In the genomic region with DNA sequence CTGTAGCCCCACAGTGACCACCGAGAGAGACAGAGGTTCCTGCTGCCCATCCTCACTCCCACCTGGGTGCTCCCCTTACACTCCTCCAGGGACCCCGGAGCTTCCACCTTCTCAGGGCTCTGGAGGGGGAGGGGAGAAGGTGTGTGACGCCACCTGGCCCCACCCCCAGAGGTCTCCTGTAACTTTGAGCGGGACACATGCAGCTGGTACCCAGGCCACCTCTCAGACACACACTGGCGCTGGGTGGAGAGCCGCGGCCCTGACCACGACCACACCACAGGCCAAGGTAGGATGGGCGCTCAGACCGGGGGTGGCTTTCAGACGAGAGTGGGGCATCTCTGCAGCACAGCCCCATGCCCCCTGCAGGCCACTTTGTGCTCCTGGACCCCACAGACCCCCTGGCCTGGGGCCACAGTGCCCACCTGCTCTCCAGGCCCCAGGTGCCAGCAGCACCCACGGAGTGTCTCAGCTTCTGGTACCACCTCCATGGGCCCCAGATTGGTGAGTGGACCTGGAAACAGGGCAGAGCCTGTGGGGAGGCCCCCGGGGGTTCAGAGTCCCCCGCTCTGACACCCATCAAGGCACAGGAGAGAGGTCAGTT, we compare ENCODE assay signal across 20 cellular contexts. TPM values are rescaled to one million over a fixed set of nuclear protein-coding genes. Genes with fewer than 3 reads are reported as not detected.
A peak's percentile ranks its signal among the peaks of the same experiment; 100 is the strongest.
DNase-seq lines count a peak whose midpoint lies in the region; ATAC-seq, FAIRE-seq and TF ChIP-seq lines count a peak whose summit lies in the region.
"Had no signal": no experiment of that assay in that cellular context is flagged by ENCODE, and none has a peak within 500 bp of the region (broad histone marks: within the 10 kb centered on the region; RNA-seq: fewer than 3 reads in every experiment).

No MANE protein-coding gene starts in this region.

- H3K27me3 ChIP-seq in colonic mucosa (no peaks in the 10 kb centered on the region), pancreas (no peaks in the 10 kb centered on the region)
- H3K27me3 ChIP-seq: neutrophil had no signal

- no peak overlapping the region for H3K27ac ChIP-seq in colonic mucosa
- H3K27ac ChIP-seq in pancreas = peak overlapping the region in 1 of 4 donors; percentile 76
- H3K27ac ChIP-seq: neutrophil, PC-9 had no signal

- no peak overlapping the region for H3K4me3 ChIP-seq in colonic mucosa
- H3K4me3 ChIP-seq in pancreas = no peak overlapping the region
- H3K4me3 ChIP-seq: GM12878, PC-9 had no signal

- no peak overlapping the region for H3K4me3 Mint-ChIP-seq in activated naive CD4-positive, alpha-beta T cell treated with anti-CD3 and anti-CD28 coated beads, Interleukin-2, amount 10 ng/mL, durations not matched to agents 7 days and 5 days
- H3K4me3 Mint-ChIP-seq in HFFc6 = no peak overlapping the region
- H3K4me3 Mint-ChIP-seq: activated T-helper 1 cell treated with anti-CD3 and anti-CD28 coated beads, Interleukin-12 subunit alpha, Interleukin-12 subunit beta, Interleukin-2, Interleukin-4 antibody, amounts not matched to agents 30 ng/mL and 10 ng/mL and 1 ng/mL, durations not matched to agents 14 hours and 24 hours and 36 hours; CD8-positive, alpha-beta T cell had no signal

- no peak for ATAC-seq in pancreas
- no peak for ATAC-seq in HG02870 (IDR thresholded peaks at IDR 0.05; ENCODE audit: unreplicated experiment)
- no peak for ATAC-seq in GM18909 (IDR thresholded peaks at IDR 0.05; ENCODE audit: poor library complexity, unreplicated experiment)
- ATAC-seq: CD8-positive, alpha-beta T cell; GM12878 had no signal

- H3K4me1 Mint-ChIP-seq in activated naive CD4-positive, alpha-beta T cell treated with anti-CD3 and anti-CD28 coated beads, Interleukin-2, amount 10 ng/mL, durations not matched to agents 7 days and 5 days = no peaks in the 10 kb centered on the region
- H3K4me1 Mint-ChIP-seq in HFFc6 (ENCODE audit: low read depth) = no peaks in the 10 kb centered on the region

- H3K4me1 ChIP-seq in colonic mucosa (peaks cover 34% of the 10 kb centered on the region), pancreas (peaks cover 32 to 36% (median 34%) of the 10 kb centered on the region in 3 donors)

- peak overlapping the region in 1 of 2 donors; percentile 88 for H3K9ac ChIP-seq in colonic mucosa (ENCODE audit: low read depth in 2 of 2, low read length in 2 of 2)

- no peaks in the 10 kb centered on the region for H3K9me3 Mint-ChIP-seq in activated naive CD4-positive, alpha-beta T cell treated with anti-CD3 and anti-CD28 coated beads, Interleukin-2, amount 10 ng/mL, durations not matched to agents 7 days and 5 days
- H3K9me3 Mint-ChIP-seq in HFFc6 = no peaks in the 10 kb centered on the region
- H3K9me3 Mint-ChIP-seq: activated T-helper 1 cell treated with anti-CD3 and anti-CD28 coated beads, Interleukin-12 subunit alpha, Interleukin-12 subunit beta, Interleukin-2, Interleukin-4 antibody, amounts not matched to agents 30 ng/mL and 10 ng/mL and 1 ng/mL, durations not matched to agents 14 hours and 24 hours and 36 hours; CD8-positive, alpha-beta T cell had no signal

- no peak overlapping the region for H3K27ac Mint-ChIP-seq in activated naive CD4-positive, alpha-beta T cell treated with anti-CD3 and anti-CD28 coated beads, Interleukin-2, amount 10 ng/mL, durations not matched to agents 7 days and 5 days
- no peak overlapping the region for H3K27ac Mint-ChIP-seq in HFFc6
- H3K27ac Mint-ChIP-seq: activated T-helper 1 cell treated with anti-CD3 and anti-CD28 coated beads, Interleukin-12 subunit alpha, Interleukin-12 subunit beta, Interleukin-2, Interleukin-4 antibody, amounts not matched to agents 30 ng/mL and 10 ng/mL and 1 ng/mL, durations not matched to agents 14 hours and 24 hours and 36 hours; CD8-positive, alpha-beta T cell had no signal

- H3K9me3 ChIP-seq in colonic mucosa = no peaks in the 10 kb centered on the region
- H3K9me3 ChIP-seq in pancreas = no peaks in the 10 kb centered on the region
- H3K9me3 ChIP-seq: neutrophil had no signal

- 80 to 81% methylated on average over 12 to 14 of the region's 14 CpGs for WGBS in pancreas, 2 donors

- intact Hi-C loops in colonic mucosa (cut with DNase I) = no loop called here
- intact Hi-C loops in pancreas (cut with DNase I) = no loop called here

- H3K36me3 Mint-ChIP-seq in activated naive CD4-positive, alpha-beta T cell treated with anti-CD3 and anti-CD28 coated beads, Interleukin-2, amount 10 ng/mL, durations not matched to agents 7 days and 5 days = peaks cover 3% of the 10 kb centered on the region
- no peaks in the 10 kb centered on the region for H3K36me3 Mint-ChIP-seq in HFFc6 (ENCODE audit: low read depth)

- FAIRE-seq in pancreas (lab: Jason Lieb, UNC) = no peak
- FAIRE-seq: GM12878 had no signal

- DNase-seq in activated naive CD4-positive, alpha-beta T cell treated with anti-CD3 and anti-CD28 coated beads, Interleukin-2, amount 50 U/mL, for 16 hours = peak; percentile 9
- no peak for DNase-seq in activated naive CD4-positive, alpha-beta T cell treated with anti-CD3 and anti-CD28 coated beads, Interleukin-2, amount 10 ng/mL, durations not matched to agents 7 days and 5 days
- DNase-seq in HFFc6 = no peak
- peak; percentile 22 for DNase-seq in colonic mucosa
- DNase-seq in pancreas = peak; percentile 26 to 72 (median 47)
- DNase-seq in activated CD4-positive, alpha-beta T cell treated with anti-CD3 and anti-CD28 coated beads for 1 hour = no peak
- DNase-seq: ACHN, DND-41, GOT3, hypothalamus, NCI-H1105, NCI-H2171, NCI-H748 treated with DMSO at 0.1 percent for 48 hours had no signal

- H3K27me3 Mint-ChIP-seq in activated naive CD4-positive, alpha-beta T cell treated with anti-CD3 and anti-CD28 coated beads, Interleukin-2, amount 10 ng/mL, durations not matched to agents 7 days and 5 days = no peaks in the 10 kb centered on the region
- H3K27me3 Mint-ChIP-seq in HFFc6 (ENCODE audit: insufficient read depth) = peaks cover 1% of the 10 kb centered on the region; the same call in 1 of the 2 replicates

- H3K36me3 ChIP-seq in colonic mucosa (peaks cover 2% of the 10 kb centered on the region), pancreas (peaks cover 0 to 13% (median 6%) of the 10 kb centered on the region in 3 donors)

- CTCF ChIA-PET in activated naive CD4-positive, alpha-beta T cell treated with anti-CD3 and anti-CD28 coated beads, Interleukin-2, amount 10 ng/mL, durations not matched to agents 7 days and 5 days (lab: Charles Lee) = no interaction called here

- TF ChIP-seq CTCF in HFFc6 (IDR thresholded peaks at IDR 0.05) = peak; percentile 38; the same call in 1 of the 2 replicates
- TF ChIP-seq CTCF in colonic mucosa (IDR thresholded peaks at IDR 0.05) = no peak
- no peak for TF ChIP-seq CTCF in pancreas (IDR thresholded peaks at IDR 0.05)

RNA-seq across cellular contexts. Expression of a gene that starts 4.5 kb away (rescaled TPM):
- 1 to 10 TPM; 2.3 to 3.4 (median 3.0) TPM for total RNA-seq in HFFc6 (2021; fragmentation: NEBNext Ultra II Directional; extraction: Animal tissue kit (Norgen Biotek cat#: 25700))
- total RNA-seq in colonic mucosa (10 to 100 TPM; 11.0 to 61.7 TPM), pancreas (10 to 100 TPM in 1 of 6 donors, 1 to 10 TPM in 5; 3.0 to 13.3 (median 4.8) TPM)
- 10 to 100 TPM; 28.7 to 38.6 TPM for polyA plus RNA-seq in pancreas

RNA-seq across cellular contexts. Expression of a gene that starts 7.4 kb away (rescaled TPM):
- total RNA-seq in HFFc6 (2021; fragmentation: NEBNext Ultra II Directional; extraction: Animal tissue kit (Norgen Biotek cat#: 25700)) = 100 to 1,000 TPM; 156 to 181 (median 169) TPM
- total RNA-seq in colonic mucosa (100 to 1,000 TPM; 137 to 176 TPM), pancreas (10 to 100 TPM; 75.2 to 95.5 (median 79.0) TPM)
- polyA plus RNA-seq in pancreas = 100 to 1,000 TPM; 180 to 189 TPM

RNA-seq across cellular contexts. Expression of a gene that starts 9.5 kb away (rescaled TPM):
- total RNA-seq in HFFc6 (2021; fragmentation: NEBNext Ultra II Directional; extraction: Animal tissue kit (Norgen Biotek cat#: 25700)) = 100 to 1,000 TPM; 369 to 460 (median 443) TPM
- total RNA-seq in colonic mucosa (100 to 1,000 TPM; 442 to 494 TPM), pancreas (100 to 1,000 TPM; 230 to 422 (median 268) TPM)
- polyA plus RNA-seq in pancreas = 100 to 1,000 TPM; 443 to 612 TPM

RNA-seq across cellular contexts. Expression of a gene that starts 14.4 kb away (rescaled TPM):
- total RNA-seq in HFFc6 (2021; fragmentation: NEBNext Ultra II Directional; extraction: Animal tissue kit (Norgen Biotek cat#: 25700)) = 1 to 10 TPM; 4.5 to 8.0 (median 5.3) TPM
- total RNA-seq in colonic mucosa (10 to 100 TPM; 11.5 to 17.1 TPM), pancreas (1 to 10 TPM; 2.9 to 5.5 (median 4.2) TPM)
- 10 to 100 TPM in 1 of 2 donors, 1 to 10 TPM in 1; 9.0 to 11.7 TPM for polyA plus RNA-seq in pancreas

RNA-seq across cellular contexts. Expression of a gene that starts 29.7 kb away (rescaled TPM):
- total RNA-seq in HFFc6 (2021; fragmentation: NEBNext Ultra II Directional; extraction: Animal tissue kit (Norgen Biotek cat#: 25700)) = 10 to 100 TPM; 11.1 to 15.9 (median 13.6) TPM
- total RNA-seq in colonic mucosa (10 to 100 TPM; 22.4 to 50.6 TPM), pancreas (10 to 100 TPM in 1 of 6 donors, 1 to 10 TPM in 5; 4.8 to 13.4 (median 6.9) TPM)
- 10 to 100 TPM; 14.4 TPM for polyA plus RNA-seq in pancreas

Comparison
In these comparisons a context has a peak if more than half of its experiments do, and no peak if none do; other contexts are left out.
1. DNase-seq: peak in activated naive CD4-positive, alpha-beta T cell treated with anti-CD3 and anti-CD28 coated beads, Interleukin-2, amount 50 U/mL, for 16 hours (single experiment), colonic mucosa (single experiment) and pancreas (6 of 6); none in activated naive CD4-positive, alpha-beta T cell treated with anti-CD3 and anti-CD28 coated beads, Interleukin-2, amount 10 ng/mL, durations not matched to agents 7 days and 5 days (single experiment), HFFc6 (single experiment) and activated CD4-positive, alpha-beta T cell treated with anti-CD3 and anti-CD28 coated beads for 1 hour (single experiment).